9 cellular contexts compared by ENCODE assay signal in the genomic region with DNA sequence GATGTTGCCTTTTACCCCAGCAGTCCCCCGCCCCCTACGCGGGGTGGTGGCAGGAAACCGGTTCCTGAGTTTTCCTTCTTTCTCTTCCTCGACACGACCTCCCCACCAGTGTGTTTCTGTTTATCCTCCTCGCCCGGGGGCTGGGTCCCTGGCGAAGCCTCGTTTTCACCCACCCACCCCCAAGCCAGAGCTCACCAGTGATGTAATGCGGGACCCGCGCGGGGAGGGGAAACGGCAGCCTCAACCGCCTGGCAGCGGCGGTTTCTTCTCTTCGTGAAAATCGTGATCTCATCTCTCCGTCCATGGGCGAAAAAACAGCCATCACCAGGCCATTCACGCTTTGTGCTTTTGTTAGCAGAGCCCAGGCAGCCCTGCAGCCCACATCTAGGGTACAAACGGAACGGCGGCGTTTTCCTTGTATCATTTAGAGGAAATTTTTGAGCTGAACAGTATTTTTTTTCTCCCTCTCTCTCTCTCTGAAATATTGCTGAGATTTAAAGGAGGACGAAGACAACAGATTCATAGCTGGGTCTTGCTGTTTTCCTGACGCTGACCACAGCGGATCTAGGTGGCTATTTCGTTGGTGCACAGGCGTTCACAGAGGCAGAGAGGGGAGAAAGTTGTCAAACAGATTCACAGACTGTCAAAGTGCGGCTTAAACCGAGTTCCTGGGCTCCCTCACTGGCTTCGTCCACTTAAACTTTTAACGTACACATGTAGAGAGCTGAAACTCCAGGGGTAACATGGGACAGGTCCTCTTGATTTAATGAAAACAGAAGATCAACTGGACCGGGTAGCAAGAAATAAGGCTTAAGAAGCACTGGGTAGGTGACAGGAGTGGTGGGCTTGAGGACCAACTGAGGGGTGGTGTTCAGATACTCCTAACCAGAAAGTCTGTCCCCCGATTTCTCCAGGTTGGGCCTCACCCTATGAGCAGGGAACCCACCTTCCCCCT. TPM values are rescaled to one million over a fixed set of nuclear protein-coding genes. Genes with fewer than 3 reads are reported as not detected.
DNase-seq lines count a peak whose midpoint lies in the region; ATAC-seq and TF ChIP-seq lines count a peak whose summit lies in the region.
"Had no signal": no experiment of that assay in that cellular context is flagged by ENCODE, and none has a peak within 500 bp of the region (broad histone marks: within the 10 kb centered on the region; RNA-seq: fewer than 3 reads in every experiment).

No MANE protein-coding gene starts in this region.

- ATAC-seq in CD4-positive, CD25-positive, alpha-beta regulatory T cell (ENCODE audit: low read depth in 2 of 2): no peak
- no peak for ATAC-seq in HG02970 (IDR thresholded peaks at IDR 0.05; ENCODE audit: low FRiP score, unreplicated experiment)

- no peak for TF ChIP-seq CTCF in HL-60 (IDR thresholded peaks at IDR 0.05; ENCODE audit: insufficient read depth, low read length)
- no peak for TF ChIP-seq CTCF in kidney epithelial cell (IDR thresholded peaks at IDR 0.05; ENCODE audit: insufficient read depth, low read length, poor library complexity, severe bottlenecking)

- no peaks in the 10 kb centered on the region for H3K36me3 Mint-ChIP-seq in CD4-positive, CD25-positive, alpha-beta regulatory T cell

- peaks cover 5 to 23% (median 9%) of the 10 kb centered on the region in 4 donors for H3K4me1 Mint-ChIP-seq in CD4-positive, CD25-positive, alpha-beta regulatory T cell

- H3K9me3 ChIP-seq in CD4-positive, CD25-positive, alpha-beta regulatory T cell (ENCODE audit: control insufficient read depth in 2 of 2, low read length in 2 of 2): no peaks in the 10 kb centered on the region
- no peaks in the 10 kb centered on the region for H3K9me3 ChIP-seq in thymus (ENCODE audit: control insufficient read depth)

- H3K27me3 ChIP-seq in CD4-positive, CD25-positive, alpha-beta regulatory T cell (ENCODE audit: control insufficient read depth, insufficient read depth, low read length): peaks cover 26% of the 10 kb centered on the region
- H3K27me3 ChIP-seq in HL-60 (ENCODE audit: insufficient read depth, poor library complexity, severe bottlenecking) (peaks cover 7% of the 10 kb centered on the region), kidney epithelial cell (ENCODE audit: control insufficient read depth, insufficient read depth, low read length) (peaks cover 7% of the 10 kb centered on the region), thymus (ENCODE audit: control insufficient read depth, insufficient read depth) (peaks cover 50% of the 10 kb centered on the region)

- peak overlapping the region in 1 of 3 donors; percentile 83 for H3K27ac Mint-ChIP-seq in CD4-positive, CD25-positive, alpha-beta regulatory T cell

- WGBS in thymus: 30% methylated on average over 38 of the region's 38 CpGs

- peaks cover 17% of the 10 kb centered on the region for H3K4me1 ChIP-seq in CD4-positive, CD25-positive, alpha-beta regulatory T cell (ENCODE audit: control insufficient read depth, insufficient read depth, low read length, poor library complexity, severe bottlenecking)
- no peaks in the 10 kb centered on the region for H3K4me1 ChIP-seq in thymus (ENCODE audit: control insufficient read depth, insufficient read depth, low read length)

- H3K4me3 ChIP-seq in CD4-positive, CD25-positive, alpha-beta regulatory T cell (ENCODE audit: low read depth, low read length): no peak overlapping the region
- peak overlapping the region; percentile 49; the same call in 1 of the 2 replicates for H3K4me3 ChIP-seq in HL-60 (replicated peaks; ENCODE audit: insufficient read depth, low read length)
- peak overlapping the region; percentile 34 for H3K4me3 ChIP-seq in kidney epithelial cell (ENCODE audit: low read depth, low read length)
- peak overlapping the region; percentile 48 for H3K4me3 ChIP-seq in thymus (ENCODE audit: low read length)

- H3K36me3 ChIP-seq in CD4-positive, CD25-positive, alpha-beta regulatory T cell (ENCODE audit: control insufficient read depth, insufficient read depth, low read length): no peaks in the 10 kb centered on the region
- no peaks in the 10 kb centered on the region for H3K36me3 ChIP-seq in kidney epithelial cell (ENCODE audit: control insufficient read depth, insufficient read depth, low read length)
- H3K36me3 ChIP-seq in thymus (ENCODE audit: control insufficient read depth, insufficient read depth): no peaks in the 10 kb centered on the region

- H3K4me3 Mint-ChIP-seq in CD4-positive, CD25-positive, alpha-beta regulatory T cell: peak overlapping the region; percentile 74 to 86 (median 86)

- no peak for DNase-seq in CD4-positive, CD25-positive, alpha-beta regulatory T cell
- DNase-seq in HL-60 (ENCODE audit: low read depth in 1 of 2, low spot score in 1 of 2): no peak
- peak in 32 of 58 donors; percentile 12 to 67 (median 35) for DNase-seq in anterior cingulate cortex (lab: John Stamatoyannopoulos, UW)
- DNase-seq in kidney epithelial cell (ENCODE audit: low read depth): no peak
- DNase-seq in KG1 (lab: John Stamatoyannopoulos, UW): no peak
- no peak for DNase-seq in COLO829 (ENCODE audit: low spot score)

- no peak overlapping the region for H3K27ac ChIP-seq in CD4-positive, CD25-positive, alpha-beta regulatory T cell (ENCODE audit: insufficient read depth, low read length, poor library complexity, severe bottlenecking)
- H3K27ac ChIP-seq in HL-60 (replicated peaks): no peak overlapping the region
- no peak overlapping the region for H3K27ac ChIP-seq in thymus (ENCODE audit: low read depth)

- peaks cover 62% of the 10 kb centered on the region for H3K27me3 Mint-ChIP-seq in CD4-positive, CD25-positive, alpha-beta regulatory T cell

- H3K9me3 Mint-ChIP-seq in CD4-positive, CD25-positive, alpha-beta regulatory T cell: peaks cover 0 to 2% (median 0%) of the 10 kb centered on the region in 7 donors

RNA-seq across cellular contexts. Expression of a gene that starts 21.9 kb away (rescaled TPM):
- not detected for total RNA-seq in CD4-positive, CD25-positive, alpha-beta regulatory T cell
- not detected for polyA plus RNA-seq in CD4-positive, CD25-positive, alpha-beta regulatory T cell
- not detected in 2 replicates for total RNA-seq in kidney epithelial cell
- polyA plus RNA-seq in thymus: 0.05 TPM
- total RNA-seq: liver had no signal
- polyA plus RNA-seq: liver had no signal

Comparison
In these comparisons a context has a peak if more than half of its experiments do, and no peak if none do; other contexts are left out.
1. DNase-seq: peak in anterior cingulate cortex (32 of 58); none in CD4-positive, CD25-positive, alpha-beta regulatory T cell (0 of 3), HL-60 (0 of 2), kidney epithelial cell (single experiment), KG1 (single experiment) and COLO829 (single experiment).